In the genomic region with DNA sequence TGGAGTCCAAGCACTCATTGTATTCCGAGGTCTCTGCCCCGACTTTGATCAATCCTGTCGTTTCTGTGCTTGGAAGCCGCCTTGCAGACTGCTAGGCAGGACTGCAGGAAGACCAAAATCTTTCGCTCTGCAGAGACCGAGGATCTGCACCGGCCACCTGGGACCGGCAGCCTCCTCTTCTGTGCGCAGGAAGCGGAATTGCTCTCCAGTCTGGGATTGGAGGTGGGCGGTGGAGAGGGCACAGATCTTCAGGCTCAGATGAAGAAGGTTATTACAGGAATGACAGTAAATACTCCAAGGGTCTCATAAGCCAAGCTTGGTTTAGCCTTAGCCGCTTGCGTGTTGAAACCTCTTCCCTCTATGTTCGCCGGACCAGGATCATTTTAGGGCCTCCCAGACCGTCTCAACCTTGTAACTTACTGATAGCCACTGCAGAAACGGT, we compare ENCODE assay signal across 8 cellular contexts. TPM values are rescaled to one million over a fixed set of nuclear protein-coding genes. Genes with fewer than 3 reads are reported as not detected.
DNase-seq lines count a peak whose midpoint lies in the region; ATAC-seq and TF ChIP-seq lines count a peak whose summit lies in the region.

No MANE protein-coding gene starts in this region.

- H3K9me3 ChIP-seq in hepatocyte (ENCODE audit: low read depth), result no peaks in the 10 kb centered on the region

- DNase-seq in activated CD4-positive, alpha-beta T cell treated with anti-CD3 and anti-CD28 coated beads for 48 hours, result peak; percentile 31
- no peak for DNase-seq in activated CD4-positive, alpha-beta T cell treated with anti-CD3 and anti-CD28 coated beads for 4 hours
- DNase-seq in NCI-H510A treated with DMSO at 0.1 percent for 48 hours (lab: John Stamatoyannopoulos, UW) (peak; percentile 46), anterior cingulate cortex (lab: John Stamatoyannopoulos, UW) (peak in 33 of 58 donors; percentile 3 to 64 (median 28)), hepatocyte (ENCODE audit: low spot score) (peak; percentile 50), renal cortical epithelial cell (ENCODE audit: low read depth) (peak; percentile 19)
- no peak for DNase-seq in stimulated activated CD4-positive, alpha-beta T cell treated with anti-CD3 and anti-CD28 coated beads, Interleukin-2, amount 100 ng/mL, for 48 hours

- H3K9me2 ChIP-seq in hepatocyte (replicated peaks; ENCODE audit: insufficient read depth), result no peaks in the 10 kb centered on the region

- H3K4me1 ChIP-seq in hepatocyte (ENCODE audit: insufficient read depth), result peaks cover 6% of the 10 kb centered on the region

- no peak for TF ChIP-seq CTCF in hepatocyte (IDR thresholded peaks at IDR 0.05; ENCODE audit: poor library complexity)

- H3K4me3 ChIP-seq in hepatocyte, result peak overlapping the region; percentile 97

- H3K36me3 ChIP-seq in hepatocyte (replicated peaks; ENCODE audit: insufficient read depth, low read depth), result no peaks in the 10 kb centered on the region

- H4K20me1 ChIP-seq in hepatocyte (ENCODE audit: insufficient read depth, poor library complexity, severe bottlenecking), result no peaks in the 10 kb centered on the region

- H3K79me2 ChIP-seq in hepatocyte, result peaks cover 39% of the 10 kb centered on the region

- peak overlapping the region; percentile 97 for H3K4me2 ChIP-seq in hepatocyte

- no peaks in the 10 kb centered on the region for H3K27me3 ChIP-seq in hepatocyte

- peak overlapping the region; percentile 14 for H3K27ac ChIP-seq in hepatocyte

- H2AFZ ChIP-seq in hepatocyte, result peak overlapping the region; percentile 79

- 5% methylated on average over 17 of the region's 17 CpGs for WGBS in hepatocyte (ENCODE audit: low lambda C conversion rate, missing lambda C conversion rate)

- no peak for ATAC-seq in HG03045 (IDR thresholded peaks at IDR 0.05; ENCODE audit: unreplicated experiment)

RNA-seq across cellular contexts. Expression of gene MIA3, which starts 1.0 kb away (rescaled TPM):
- total RNA-seq in hepatocyte (34.8 and 36.1 TPM in 2 replicates), renal cortical epithelial cell (21.0 and 53.4 TPM in 2 replicates)
- polyA plus RNA-seq in hepatocyte, result 31.9 and 36.2 TPM in 2 replicates

RNA-seq across cellular contexts. Expression of gene TAF1A, which starts 29.2 kb away (rescaled TPM):
- total RNA-seq in hepatocyte (6.5 and 6.9 TPM in 2 replicates), renal cortical epithelial cell (10.6 and 11.0 TPM in 2 replicates)
- 3.0 and 5.2 TPM in 2 replicates for polyA plus RNA-seq in hepatocyte

Comparison
In these comparisons a context has a peak if more than half of its experiments do, and no peak if none do; other contexts are left out.
1. DNase-seq: peak in activated CD4-positive, alpha-beta T cell treated with anti-CD3 and anti-CD28 coated beads for 48 hours (single experiment), NCI-H510A treated with DMSO at 0.1 percent for 48 hours (single experiment), anterior cingulate cortex (33 of 58), hepatocyte (single experiment) and renal cortical epithelial cell (single experiment); none in activated CD4-positive, alpha-beta T cell treated with anti-CD3 and anti-CD28 coated beads for 4 hours (0 of 2) and stimulated activated CD4-positive, alpha-beta T cell treated with anti-CD3 and anti-CD28 coated beads, Interleukin-2, amount 100 ng/mL, for 48 hours (0 of 2).